ENCODE assay signal across 1 cellular context in genomic region chr19:21848706-21849105, GRCh38.
TF ChIP-seq lines count a peak whose summit lies in the region.

No MANE protein-coding gene starts in this region.

TF ChIP-seq in SK-N-SH treated with all-trans-retinoic acid at 6 μM for 48 hours, 23 proteins besides CTCF, POLR2A, EP300 and RAD21 (continued from another document):
- TF ChIP-seq TSHZ2 (CRISPR knock-in tag; IDR thresholded peaks at IDR 0.05) = no peak
- no peak for TF ChIP-seq ZNF565 (CRISPR knock-in tag; conservative IDR thresholded peaks at IDR 0.05; ENCODE audit: low read depth)
- TF ChIP-seq ESRRG (CRISPR knock-in tag; IDR thresholded peaks at IDR 0.05) = no peak
- no peak for TF ChIP-seq ISL1 (CRISPR knock-in tag; IDR thresholded peaks at IDR 0.05)
- no peak for TF ChIP-seq ZNF70 (CRISPR knock-in tag; IDR thresholded peaks at IDR 0.05)
- no peak for TF ChIP-seq CREB5 (CRISPR knock-in tag; IDR thresholded peaks at IDR 0.05; ENCODE audit: low read depth)
- TF ChIP-seq PATZ1 (CRISPR knock-in tag; IDR thresholded peaks at IDR 0.05; ENCODE audit: borderline replicate concordance) = no peak
- TF ChIP-seq TCF4 (CRISPR knock-in tag; IDR thresholded peaks at IDR 0.05; ENCODE audit: borderline replicate concordance) = no peak
- no peak for TF ChIP-seq CSRNP3 (CRISPR knock-in tag; IDR thresholded peaks at IDR 0.05)
- TF ChIP-seq GLIS3 (CRISPR knock-in tag; IDR thresholded peaks at IDR 0.05) = no peak
- no peak for TF ChIP-seq PPARA (CRISPR knock-in tag; IDR thresholded peaks at IDR 0.05; ENCODE audit: borderline replicate concordance)
